ENCODE assay signal across 8 cellular contexts in genomic region chr7:158821173-158822021, GRCh38. TPM values are rescaled to one million over a fixed set of nuclear protein-coding genes. Genes with fewer than 3 reads are reported as not detected.
DNase-seq lines count a peak whose midpoint lies in the region; ATAC-seq and TF ChIP-seq lines count a peak whose summit lies in the region.

No MANE protein-coding gene starts in this region.

- intact Hi-C loops in CD8-positive, alpha-beta T cell (cut with DNase I, micrococcal nuclease): no loop called here

- DNase-seq in CD8-positive, alpha-beta T cell: peak in 4 of 7 experiments; percentile 16 to 49 (median 28)
- DNase-seq in NCI-H2227 treated with DMSO at 0.1 percent for 48 hours (lab: John Stamatoyannopoulos, UW) (peak; percentile 39), GM13976 (ENCODE audit: low spot score) (no peak), COR-L47 (lab: John Stamatoyannopoulos, UW) (no peak)
- DNase-seq in central memory CD8-positive, alpha-beta T cell (ENCODE audit: low spot score in 2 of 2): no peak

- H3K9me3 ChIP-seq in CD8-positive, alpha-beta T cell (ENCODE audit: low read length): no peaks in the 10 kb centered on the region
- H3K9me3 ChIP-seq in muscle layer of duodenum (ENCODE audit: control insufficient read depth in 1 of 2, low read length in 2 of 2): no peaks in the 10 kb centered on the region

- CTCF ChIA-PET in CD8-positive, alpha-beta T cell (lab: Charles Lee): interaction anchor here (1.0 kb wide), 1 partner anchor 33 kb away, joined by 3 read pairs; no protein-coding TSS in a partner anchor

- no peak for ATAC-seq in CD8-positive, alpha-beta T cell
- no peak for ATAC-seq in central memory CD8-positive, alpha-beta T cell (replicated peaks; ENCODE audit: extremely low read depth, poor library complexity, severe bottlenecking)
- ATAC-seq in GM21576 (IDR thresholded peaks at IDR 0.05; ENCODE audit: unreplicated experiment) (no peak), HG02759 (IDR thresholded peaks at IDR 0.05; ENCODE audit: unreplicated experiment) (no peak)

- peak overlapping the region; percentile 47 for H3K4me3 ChIP-seq in CD8-positive, alpha-beta T cell (ENCODE audit: low read depth, low read length)
- H3K4me3 ChIP-seq in muscle layer of duodenum (ENCODE audit: low read depth in 1 of 2, low read length in 2 of 2): peak overlapping the region; percentile 18 to 27

- TF ChIP-seq CTCF in CD8-positive, alpha-beta T cell (IDR thresholded peaks at IDR 0.05): no peak
- TF ChIP-seq CTCF in GM13976 (IDR thresholded peaks at IDR 0.05; ENCODE audit: borderline replicate concordance, control extremely low read depth, extremely low read depth, insufficient read depth, missing control alignments): no peak

- peak overlapping the region; percentile 70 for H3K4me3 Mint-ChIP-seq in CD8-positive, alpha-beta T cell
- peak overlapping the region; percentile 66 for H3K4me3 Mint-ChIP-seq in central memory CD8-positive, alpha-beta T cell

- no peaks in the 10 kb centered on the region for H3K27me3 ChIP-seq in CD8-positive, alpha-beta T cell (ENCODE audit: insufficient read depth, low read length)
- H3K27me3 ChIP-seq in muscle layer of duodenum (ENCODE audit: low read depth, low read length): no peaks in the 10 kb centered on the region

- peaks cover 92% of the 10 kb centered on the region for H3K4me1 ChIP-seq in CD8-positive, alpha-beta T cell (ENCODE audit: insufficient read depth, low read length)
- peaks cover 44 to 46% of the 10 kb centered on the region in 2 donors for H3K4me1 ChIP-seq in muscle layer of duodenum (ENCODE audit: control insufficient read depth in 1 of 2, insufficient read depth in 2 of 2, low read length in 2 of 2)

- POLR2A ChIA-PET in CD8-positive, alpha-beta T cell (lab: Charles Lee): interaction anchor here (6.3 kb wide), 1 partner anchor 10 kb away, joined by 32 read pairs; no protein-coding TSS in a partner anchor

- H3K27ac ChIP-seq in CD8-positive, alpha-beta T cell (ENCODE audit: low read depth, low read length): peak overlapping the region; percentile 41
- H3K27ac ChIP-seq in muscle layer of duodenum (ENCODE audit: low read length): peak overlapping the region; percentile 95

- H3K27me3 Mint-ChIP-seq in CD8-positive, alpha-beta T cell (ENCODE audit: low read depth): no peaks in the 10 kb centered on the region
- no peaks in the 10 kb centered on the region for H3K27me3 Mint-ChIP-seq in central memory CD8-positive, alpha-beta T cell

- no peaks in the 10 kb centered on the region for H3K36me3 ChIP-seq in CD8-positive, alpha-beta T cell (ENCODE audit: insufficient read depth, low read length)
- peaks cover 0 to 5% of the 10 kb centered on the region in 2 donors for H3K36me3 ChIP-seq in muscle layer of duodenum (ENCODE audit: control insufficient read depth in 1 of 2, insufficient read depth in 2 of 2, low read length in 2 of 2)

- H3K36me3 Mint-ChIP-seq in CD8-positive, alpha-beta T cell: peaks cover 13% of the 10 kb centered on the region
- H3K36me3 Mint-ChIP-seq in central memory CD8-positive, alpha-beta T cell (ENCODE audit: insufficient read depth): peaks cover 20% of the 10 kb centered on the region

- in situ Hi-C loops in GM13976 (cut with MboI; ENCODE audit: low sequenced_read_pairs, unreplicated experiment): no loop called here

- H3K27ac Mint-ChIP-seq in CD8-positive, alpha-beta T cell: peak overlapping the region; percentile 93
- peak overlapping the region; percentile 81 for H3K27ac Mint-ChIP-seq in central memory CD8-positive, alpha-beta T cell (ENCODE audit: low read depth)

- H3K4me1 Mint-ChIP-seq in CD8-positive, alpha-beta T cell (ENCODE audit: low read depth): peaks cover 84% of the 10 kb centered on the region
- H3K4me1 Mint-ChIP-seq in central memory CD8-positive, alpha-beta T cell: peaks cover 66% of the 10 kb centered on the region

- no peaks in the 10 kb centered on the region for H3K9me3 Mint-ChIP-seq in CD8-positive, alpha-beta T cell
- H3K9me3 Mint-ChIP-seq in central memory CD8-positive, alpha-beta T cell: no peaks in the 10 kb centered on the region

RNA-seq across cellular contexts. Expression of gene ESYT2, which starts 7.9 kb away (rescaled TPM):
- 10 to 100 TPM; 76.8 to 84.4 TPM for total RNA-seq in CD8-positive, alpha-beta T cell

RNA-seq across cellular contexts. Expression of gene DYNC2I1, which starts 35.0 kb away (rescaled TPM):
- total RNA-seq in CD8-positive, alpha-beta T cell: 10 to 100 TPM; 13.0 to 14.2 TPM

Comparison
In these comparisons a context has a peak if more than half of its experiments do, and no peak if none do; other contexts are left out.
1. DNase-seq: peak in CD8-positive, alpha-beta T cell (4 of 7) and NCI-H2227 treated with DMSO at 0.1 percent for 48 hours (single experiment); none in central memory CD8-positive, alpha-beta T cell (0 of 2), GM13976 (single experiment) and COR-L47 (single experiment).